ENCODE assay signal across 8 cellular contexts in genomic region chr1:65002508-65003315, GRCh38. TPM values are rescaled to one million over a fixed set of nuclear protein-coding genes. Genes with fewer than 3 reads are reported as not detected.
DNase-seq lines count a peak whose midpoint lies in the region; ATAC-seq and TF ChIP-seq lines count a peak whose summit lies in the region.

No MANE protein-coding gene starts in this region.

- peak; percentile 32 for DNase-seq in AG04450 (ENCODE audit: low read depth, low spot score)
- peak; percentile 10 for DNase-seq in GM19238 (ENCODE audit: insufficient read length, low spot score)
- DNase-seq in T-helper 1 cell: peak; percentile 55 to 73 (median 62)
- peak; percentile 91 to 95 (median 93) for DNase-seq in right cardiac atrium
- DNase-seq in psoas muscle: peak; percentile 91 to 95
- peak; percentile 95 for DNase-seq in upper lobe of right lung

- H3K27ac ChIP-seq in AG04450 (ENCODE audit: low read depth, low read length) (peak overlapping the region; percentile 94), angular gyrus (ENCODE audit: low read depth, low read length) (peak overlapping the region; percentile 19), right cardiac atrium (ENCODE audit: low read length) (peak overlapping the region; percentile 95), psoas muscle (peak overlapping the region; percentile 99), upper lobe of right lung (peak overlapping the region; percentile 93)

- POLR2A ChIA-PET in AG04450 (lab: Yijun Ruan, JAX): interaction anchor here (0.6 to 3.3 kb wide), 12 partner anchors 13 to 1421 kb away, joined by 3 to 23 read pairs (median 4); partner anchors contain the start of gene JAK1

- H3K4me1 ChIP-seq in right cardiac atrium (ENCODE audit: control insufficient read depth, insufficient read depth, low read length): no peaks in the 10 kb centered on the region
- H3K4me1 ChIP-seq in psoas muscle: peaks cover 11% of the 10 kb centered on the region
- peaks cover 9% of the 10 kb centered on the region for H3K4me1 ChIP-seq in upper lobe of right lung

- intact Hi-C loops in right cardiac atrium (cut with DNase I): no loop called here
- intact Hi-C loops in psoas muscle (cut with DNase I): loop anchor here in 1 of 2 donors (2.0 to 5.0 kb wide), 2 partner anchors 35 to 64 kb away; partner anchors contain the start of gene JAK1
- intact Hi-C loops in upper lobe of right lung (cut with DNase I): no loop called here

- TF ChIP-seq CTCF in AG04450 (IDR thresholded peaks at IDR 0.05; ENCODE audit: low read depth, low read length): no peak
- TF ChIP-seq CTCF in psoas muscle (IDR thresholded peaks at IDR 0.05): no peak
- peak; percentile 10 for TF ChIP-seq CTCF in upper lobe of right lung (IDR thresholded peaks at IDR 0.05)

- H3K4me3 ChIP-seq in AG04450 (ENCODE audit: low read depth, low read length) (peak overlapping the region; percentile 69), right cardiac atrium (ENCODE audit: low read length) (peak overlapping the region; percentile 56), psoas muscle (peak overlapping the region; percentile 84), upper lobe of right lung (peak overlapping the region; percentile 65)

- ATAC-seq in HG03442 (IDR thresholded peaks at IDR 0.05; ENCODE audit: unreplicated experiment) (peak; percentile 81), right cardiac atrium (peak; percentile 92 to 93), psoas muscle (peak; percentile 95 to 97 (median 96)), upper lobe of right lung (peak; percentile 92)

- no peaks in the 10 kb centered on the region for H3K36me3 ChIP-seq in psoas muscle (ENCODE audit: insufficient read depth in 1 of 2, low read depth in 1 of 2)
- H3K36me3 ChIP-seq in upper lobe of right lung: no peaks in the 10 kb centered on the region

- CTCF ChIA-PET in AG04450 (lab: Charles Lee): interaction anchor here (0.6 to 1.6 kb wide), 2 partner anchors 18 to 916 kb away, joined by 3 to 7 read pairs; no protein-coding TSS in a partner anchor

- WGBS in right cardiac atrium: 1% methylated on average over 72 of the region's 72 CpGs
- 1 to 2% (median 2%) methylated on average over 61 to 72 of the region's 72 CpGs for whole genome bisulfite sequencing in psoas muscle, 3 donors

- H3K9me3 ChIP-seq in AG04450 (ENCODE audit: control insufficient read depth, insufficient read depth, low read length) (no peaks in the 10 kb centered on the region; the same call in 1 of the 2 replicates), right cardiac atrium (ENCODE audit: control insufficient read depth, low read length) (no peaks in the 10 kb centered on the region), psoas muscle (peaks cover 6% of the 10 kb centered on the region), upper lobe of right lung (peaks cover 3% of the 10 kb centered on the region)

- H3K27me3 ChIP-seq in AG04450 (ENCODE audit: control insufficient read depth, insufficient read depth, low read length) (no peaks in the 10 kb centered on the region), right cardiac atrium (ENCODE audit: control insufficient read depth, insufficient read depth) (no peaks in the 10 kb centered on the region), psoas muscle (ENCODE audit: insufficient read depth in 3 of 3, low read length in 2 of 3) (no peaks in the 10 kb centered on the region), upper lobe of right lung (no peaks in the 10 kb centered on the region)

RNA-seq across cellular contexts. Expression of gene JAK1, which starts 36.4 kb away (rescaled TPM):
- polyA plus RNA-seq in AG04450 (2011; rRNA removed): 129 and 141 TPM in 2 replicates
- 152 and 195 TPM in 2 replicates for polyA minus RNA-seq in AG04450 (2011; rRNA and poly(A)+ RNA removed)
- total RNA-seq in right cardiac atrium: 100 to 1,000 TPM in 1 of 4 donors, 10 to 100 TPM in 3; 76.6 to 106 (median 88.0) TPM
- 33.1 TPM for polyA plus RNA-seq in right cardiac atrium
- total RNA-seq in psoas muscle: 100 to 1,000 TPM; 101 to 137 (median 119) TPM
- polyA plus RNA-seq in psoas muscle: 10 to 100 TPM; 33.7 to 80.3 (median 34.0) TPM
- 152 TPM for total RNA-seq in upper lobe of right lung

Comparison
In these comparisons a context has a peak if more than half of its experiments do, and no peak if none do; other contexts are left out.
1. Peak in every context shown above with its lines: DNase-seq, ATAC-seq, H3K4me3 ChIP-seq and H3K27ac ChIP-seq.
2. DNase-seq: peak in every context shown above with its lines; median percentile 95 in upper lobe of right lung; 93 in right cardiac atrium; 93 in psoas muscle; 62 in T-helper 1 cell; 32 in AG04450; 10 in GM19238.
3. H3K27ac ChIP-seq: peak in every context shown above with its lines; median percentile 99 in psoas muscle; 95 in right cardiac atrium; 94 in AG04450; 93 in upper lobe of right lung; 19 in angular gyrus.